ENCODE assay signal across 21 cellular contexts in the genomic region with DNA sequence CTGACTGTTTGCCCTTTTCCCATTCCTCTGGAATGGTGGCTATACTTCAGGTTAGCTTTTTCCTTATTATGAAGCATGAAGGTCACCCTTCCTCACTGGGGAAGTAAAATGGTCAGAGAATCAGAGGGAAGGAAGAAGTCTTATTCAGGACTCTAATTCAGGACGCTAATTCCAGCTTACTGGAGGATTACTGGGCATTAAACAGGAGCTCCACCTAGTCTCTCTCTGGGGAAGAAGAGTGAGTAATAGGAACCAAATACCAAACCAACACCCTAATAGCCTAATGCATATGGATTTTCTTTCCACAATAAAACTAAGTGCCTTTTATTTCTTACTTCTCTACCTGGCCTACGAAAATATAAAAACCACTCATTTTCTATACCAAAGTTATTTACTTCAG. TPM values are rescaled to one million over a fixed set of nuclear protein-coding genes. Genes with fewer than 3 reads are reported as not detected.
A peak's percentile ranks its signal among the peaks of the same experiment; 100 is the strongest.
DNase-seq lines count a peak whose midpoint lies in the region; ATAC-seq, FAIRE-seq and TF ChIP-seq lines count a peak whose summit lies in the region.
"Had no signal": no experiment of that assay in that cellular context is flagged by ENCODE, and none has a peak within 500 bp of the region (broad histone marks: within the 10 kb centered on the region; RNA-seq: fewer than 3 reads in every experiment).

No MANE protein-coding gene starts in this region.

- POLR2A ChIA-PET in RWPE1 (lab: Yijun Ruan, JAX; ENCODE audit: low non-redundant PET), result no interaction called here

- H2AFZ ChIP-seq in neural progenitor cell (replicated peaks), result no peak overlapping the region

- H3K27me3 Mint-ChIP-seq in neural progenitor cell (ENCODE audit: insufficient read depth, low read depth), result no peaks in the 10 kb centered on the region
- H3K27me3 Mint-ChIP-seq: B cell had no signal

- TF ChIP-seq CTCF in RWPE1 (conservative IDR thresholded peaks at IDR 0.05; ENCODE audit: low read depth) (no peak), bronchial epithelial cell (IDR thresholded peaks at IDR 0.05; ENCODE audit: insufficient read depth, low read length, severe bottlenecking) (no peak), neural progenitor cell (IDR thresholded peaks at IDR 0.05) (no peak)

- no peaks in the 10 kb centered on the region for H3K9me3 ChIP-seq in neural progenitor cell (ENCODE audit: low read depth)
- H3K9me3 ChIP-seq: BLaER1 treated with 17β-estradiol and CSF1 and Interleukin-3, amounts not matched to agents 10 nM and 100 nM; Caco-2 had no signal

- H3K36me3 Mint-ChIP-seq in neural progenitor cell, result no peaks in the 10 kb centered on the region

- no peak overlapping the region for H3K27ac Mint-ChIP-seq in neural progenitor cell
- H3K27ac Mint-ChIP-seq: B cell; CD4-positive, alpha-beta T cell; HFFc6 had no signal

- no peak overlapping the region for H3K4me3 Mint-ChIP-seq in neural progenitor cell
- H3K4me3 Mint-ChIP-seq: B cell; CD4-positive, alpha-beta T cell; HFFc6 had no signal

- no peaks in the 10 kb centered on the region for H3K4me1 Mint-ChIP-seq in neural progenitor cell
- H3K4me1 Mint-ChIP-seq: B cell had no signal

- no peak overlapping the region for H3K9ac ChIP-seq in neural progenitor cell
- H3K9ac ChIP-seq: BLaER1 treated with 17β-estradiol and CSF1 and Interleukin-3, amounts not matched to agents 10 nM and 100 nM; KMS-11 had no signal

- no peak overlapping the region for H3K27ac ChIP-seq in RWPE1
- H3K27ac ChIP-seq in neural progenitor cell, result no peak overlapping the region
- H3K27ac ChIP-seq: BLaER1 treated with 17β-estradiol and CSF1 and Interleukin-3, amounts not matched to agents 10 nM and 100 nM; KMS-11 had no signal

- no peak for FAIRE-seq in bronchial epithelial cell (lab: Jason Lieb, UNC)

- H4K20me1 ChIP-seq in neural progenitor cell (ENCODE audit: low read depth), result no peaks in the 10 kb centered on the region
- H4K20me1 ChIP-seq: BLaER1 treated with 17β-estradiol and CSF1 and Interleukin-3, amounts not matched to agents 10 nM and 100 nM had no signal

- CTCF ChIA-PET in RWPE1 (lab: Yijun Ruan, JAX), result no interaction called here

- H3K27me3 ChIP-seq in bronchial epithelial cell (ENCODE audit: control insufficient read depth, insufficient read depth, low read length) (no peaks in the 10 kb centered on the region), neural progenitor cell (no peaks in the 10 kb centered on the region)
- H3K27me3 ChIP-seq: BLaER1 treated with 17β-estradiol and CSF1 and Interleukin-3, amounts not matched to agents 10 nM and 100 nM had no signal

- no peaks in the 10 kb centered on the region for H3K9me3 Mint-ChIP-seq in neural progenitor cell

- DNase-seq in HPDE6-E6E7 (ENCODE audit: extremely low spot score) (peak; percentile 4), RWPE1 (ENCODE audit: low spot score) (peak; percentile 3), bronchial epithelial cell (ENCODE audit: low read depth) (peak; percentile 14), neural progenitor cell (ENCODE audit: low spot score) (peak; percentile 18), CD1c-positive myeloid dendritic cell (ENCODE audit: extremely low spot score) (no peak)
- DNase-seq in activated CD4-positive, alpha-beta T cell treated with anti-CD3 and anti-CD28 coated beads for 1 hour, result no peak
- DNase-seq: Caco-2; CD4-positive, alpha-beta T cell; DMS79 treated with DMSO at 0.1 percent for 48 hours; GF-D8; GOT3; H7; HFFc6 had no signal

- H3K4me3 ChIP-seq in bronchial epithelial cell (ENCODE audit: low read depth, low read length) (no peak overlapping the region), neural progenitor cell (no peak overlapping the region)
- H3K4me3 ChIP-seq: BLaER1 treated with 17β-estradiol and CSF1 and Interleukin-3, amounts not matched to agents 10 nM and 100 nM had no signal

- no peak overlapping the region for H3K4me2 ChIP-seq in neural progenitor cell
- H3K4me2 ChIP-seq: BLaER1 treated with 17β-estradiol and CSF1 and Interleukin-3, amounts not matched to agents 10 nM and 100 nM; KMS-11 had no signal

- H3K79me2 ChIP-seq in neural progenitor cell (ENCODE audit: low read depth), result no peaks in the 10 kb centered on the region

- H3F3A ChIP-seq in neural progenitor cell (ENCODE audit: low read depth), result no peaks in the 10 kb centered on the region

- ATAC-seq in GM19035 (IDR thresholded peaks at IDR 0.05; ENCODE audit: unreplicated experiment) (no peak), HG02938 (IDR thresholded peaks at IDR 0.05; ENCODE audit: unreplicated experiment) (no peak)
- ATAC-seq: HCT116 had no signal

- no peaks in the 10 kb centered on the region for H3K4me1 ChIP-seq in neural progenitor cell
- H3K4me1 ChIP-seq: BLaER1 treated with 17β-estradiol and CSF1 and Interleukin-3, amounts not matched to agents 10 nM and 100 nM; Caco-2 had no signal

- H3K36me3 ChIP-seq in bronchial epithelial cell (ENCODE audit: control insufficient read depth, insufficient read depth, low read length) (no peaks in the 10 kb centered on the region), neural progenitor cell (no peaks in the 10 kb centered on the region)
- H3K36me3 ChIP-seq: BLaER1 treated with 17β-estradiol and CSF1 and Interleukin-3, amounts not matched to agents 10 nM and 100 nM had no signal

RNA-seq across cellular contexts. Expression of a gene that starts 10.1 kb away (rescaled TPM):
- total RNA-seq in bronchial epithelial cell, result not detected in 2 replicates
- total RNA-seq in neural progenitor cell (ENCODE audit: low replicate concordance), result not detected in 2 replicates
- total RNA-seq: A172; B cell; Caco-2; CD4-positive, alpha-beta T cell; H7; HFFc6; HT-29 had no signal

Comparison
In these comparisons a context has a peak if more than half of its experiments do, and no peak if none do; other contexts are left out.
1. DNase-seq: peak in HPDE6-E6E7 (single experiment), RWPE1 (single experiment), bronchial epithelial cell (single experiment) and neural progenitor cell (single experiment); none in activated CD4-positive, alpha-beta T cell treated with anti-CD3 and anti-CD28 coated beads for 1 hour (single experiment) and CD1c-positive myeloid dendritic cell (single experiment).